In genomic region chr12:98418357-98419075, GRCh38 we compare ENCODE assay signal across 1 cellular context.
TF ChIP-seq lines count a peak whose summit lies in the region.

No MANE protein-coding gene starts in this region.

TF ChIP-seq in GM23338, 12 proteins besides CTCF, POLR2A, EP300 and RAD21 (continued from another document):
- no peak for TF ChIP-seq REST (IDR thresholded peaks at IDR 0.05; ENCODE audit: unreplicated experiment)
- TF ChIP-seq ETS1 (IDR thresholded peaks at IDR 0.05) = no peak
- no peak for TF ChIP-seq NANOG (IDR thresholded peaks at IDR 0.05; ENCODE audit: borderline replicate concordance)
